Comparison of ENCODE assay signal across 15 cellular contexts in the genomic region with DNA sequence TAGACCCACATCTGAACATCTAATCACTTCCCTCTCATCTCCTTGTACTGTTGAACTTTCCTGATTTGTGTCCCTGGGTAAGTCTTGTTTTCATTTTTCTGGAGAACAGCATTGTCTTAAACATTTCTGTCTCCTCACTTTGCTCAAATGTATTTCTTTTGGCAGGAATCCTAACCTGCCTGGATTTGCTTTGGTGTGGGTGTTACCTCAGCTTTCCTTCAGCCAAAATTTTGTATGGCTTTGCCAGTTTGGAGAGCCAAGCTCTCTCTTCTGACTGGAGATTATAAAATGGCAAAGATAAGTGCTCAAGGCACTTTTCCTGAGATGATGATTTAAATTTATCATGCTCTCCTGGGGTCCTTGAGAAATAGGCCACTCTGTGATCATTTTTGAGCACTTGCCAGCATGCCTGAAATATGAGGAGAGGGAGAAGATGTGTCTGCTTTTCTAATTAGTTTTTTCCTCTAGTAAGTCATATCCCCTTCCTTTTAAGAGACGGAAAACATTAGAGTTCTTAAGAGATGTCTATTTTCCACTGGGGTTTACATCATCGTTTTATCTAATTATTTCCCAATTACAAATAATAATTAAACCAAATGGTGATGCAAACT.
A peak's percentile ranks its signal among the peaks of the same experiment; 100 is the strongest.
DNase-seq lines count a peak whose midpoint lies in the region; ATAC-seq, FAIRE-seq and TF ChIP-seq lines count a peak whose summit lies in the region.
"Had no signal": no experiment of that assay in that cellular context is flagged by ENCODE, and none has a peak within 500 bp of the region (broad histone marks: within the 10 kb centered on the region; RNA-seq: fewer than 3 reads in every experiment).

No MANE protein-coding gene starts in this region.

- DNase-seq in Right ventricle myocardium inferior (ENCODE audit: missing footprints) (no peak), right atrium auricular region (ENCODE audit: low spot score) (no peak), NCI-H1105 (lab: John Stamatoyannopoulos, UW) (peak; percentile 9), astrocyte (ENCODE audit: low read depth) (peak; percentile 32), vagina (ENCODE audit: extremely low spot score in 2 of 2) (no peak), A172 (ENCODE audit: low spot score) (no peak)
- DNase-seq in activated T-helper 2 cell treated with anti-CD3 and anti-CD28 coated beads, Interferon-gamma antibody, Interleukin-2, Interleukin-4, amounts not matched to agents 10 μg/mL and 5 μg/mL and 100 μg/mL, durations not matched to agents 14 hours and 24 hours and 36 hours (ENCODE audit: low spot score): no peak
- DNase-seq: CD4-positive, alpha-beta T cell; KBM-7; NCI-H146; NCI-H2081 treated with DMSO at 0.1 percent for 48 hours; SJCRH30 had no signal

- H3K4me3 Mint-ChIP-seq in astrocyte (ENCODE audit: unreplicated experiment): no peak overlapping the region
- H3K4me3 Mint-ChIP-seq in nephron: no peak overlapping the region
- no peak overlapping the region for H3K4me3 Mint-ChIP-seq in activated T-helper 2 cell treated with anti-CD3 and anti-CD28 coated beads, Interferon-gamma antibody, Interleukin-2, Interleukin-4, amounts not matched to agents 10 μg/mL and 5 μg/mL and 100 μg/mL, durations not matched to agents 14 hours and 24 hours and 36 hours (ENCODE audit: low read depth)
- H3K4me3 Mint-ChIP-seq: B cell; CD4-positive, alpha-beta T cell had no signal

- H3K4me1 ChIP-seq in right atrium auricular region: peaks cover 0 to 12% of the 10 kb centered on the region in 2 donors
- no peaks in the 10 kb centered on the region for H3K4me1 ChIP-seq in astrocyte (ENCODE audit: insufficient read depth, low read length)
- peaks cover 3% of the 10 kb centered on the region for H3K4me1 ChIP-seq in vagina
- H3K4me1 ChIP-seq: SJCRH30 had no signal

- H3K36me3 Mint-ChIP-seq in astrocyte (ENCODE audit: low read depth, unreplicated experiment): no peaks in the 10 kb centered on the region
- no peaks in the 10 kb centered on the region for H3K36me3 Mint-ChIP-seq in nephron (ENCODE audit: low read depth)
- H3K36me3 Mint-ChIP-seq in activated T-helper 2 cell treated with anti-CD3 and anti-CD28 coated beads, Interferon-gamma antibody, Interleukin-2, Interleukin-4, amounts not matched to agents 10 μg/mL and 5 μg/mL and 100 μg/mL, durations not matched to agents 14 hours and 24 hours and 36 hours (ENCODE audit: low read depth): no peaks in the 10 kb centered on the region

- peak; percentile 31 for ATAC-seq in Right ventricle myocardium inferior

- H3K27me3 ChIP-seq in right atrium auricular region: no peaks in the 10 kb centered on the region
- no peaks in the 10 kb centered on the region for H3K27me3 ChIP-seq in astrocyte (ENCODE audit: insufficient read depth, low read length)
- H3K27me3 ChIP-seq in vagina: no peaks in the 10 kb centered on the region
- H3K27me3 ChIP-seq: SJCRH30 had no signal

- intact Hi-C loops in Right ventricle myocardium inferior (cut with DNase I) (no loop called here), vagina (cut with DNase I) (no loop called here)
- intact Hi-C loops in activated T-helper 2 cell treated with anti-CD3 and anti-CD28 coated beads, Interferon-gamma antibody, Interleukin-2, Interleukin-4, amounts not matched to agents 10 μg/mL and 5 μg/mL and 100 μg/mL, durations not matched to agents 14 hours and 24 hours and 36 hours (cut with micrococcal nuclease): no loop called here

- no peak overlapping the region for H3K4me2 ChIP-seq in astrocyte (ENCODE audit: low read length)

- no peak overlapping the region for H2AFZ ChIP-seq in astrocyte (ENCODE audit: low read depth, low read length)

- H3K9me3 ChIP-seq in right atrium auricular region (no peaks in the 10 kb centered on the region), astrocyte (ENCODE audit: insufficient read depth, low read depth, low read length) (no peaks in the 10 kb centered on the region), vagina (no peaks in the 10 kb centered on the region)
- H3K9me3 ChIP-seq: SJCRH30 had no signal

- H3K4me1 Mint-ChIP-seq in astrocyte (ENCODE audit: low read depth, unreplicated experiment) (peaks cover 2% of the 10 kb centered on the region), nephron (peaks cover 36% of the 10 kb centered on the region)
- no peaks in the 10 kb centered on the region for H3K4me1 Mint-ChIP-seq in activated T-helper 2 cell treated with anti-CD3 and anti-CD28 coated beads, Interferon-gamma antibody, Interleukin-2, Interleukin-4, amounts not matched to agents 10 μg/mL and 5 μg/mL and 100 μg/mL, durations not matched to agents 14 hours and 24 hours and 36 hours (ENCODE audit: low read depth)
- H3K4me1 Mint-ChIP-seq: B cell had no signal

- no peak for TF ChIP-seq POLR2A in vagina (IDR thresholded peaks at IDR 0.05)

- TF ChIP-seq CTCF in right atrium auricular region (IDR thresholded peaks at IDR 0.05) (no peak), astrocyte (IDR thresholded peaks at IDR 0.05; ENCODE audit: insufficient read depth, low read depth, low read length) (no peak), nephron (IDR thresholded peaks at IDR 0.05; ENCODE audit: unreplicated experiment in 3 of 3) (no peak), vagina (IDR thresholded peaks at IDR 0.05) (no peak)

- no peaks in the 10 kb centered on the region for H3K27me3 Mint-ChIP-seq in astrocyte (ENCODE audit: low read depth, unreplicated experiment)
- no peaks in the 10 kb centered on the region for H3K27me3 Mint-ChIP-seq in nephron (ENCODE audit: low read depth)
- no peaks in the 10 kb centered on the region for H3K27me3 Mint-ChIP-seq in activated T-helper 2 cell treated with anti-CD3 and anti-CD28 coated beads, Interferon-gamma antibody, Interleukin-2, Interleukin-4, amounts not matched to agents 10 μg/mL and 5 μg/mL and 100 μg/mL, durations not matched to agents 14 hours and 24 hours and 36 hours (ENCODE audit: low read depth)
- H3K27me3 Mint-ChIP-seq: B cell; CD4-positive, alpha-beta T cell had no signal

- no peak overlapping the region for H3K27ac ChIP-seq in right atrium auricular region
- no peak overlapping the region for H3K27ac ChIP-seq in astrocyte (ENCODE audit: low read depth, low read length)
- H3K27ac ChIP-seq in vagina: no peak overlapping the region
- H3K27ac ChIP-seq: SJCRH30 had no signal

- no peak for FAIRE-seq in astrocyte (lab: Jason Lieb, UNC)
- FAIRE-seq: H1 had no signal

- no peaks in the 10 kb centered on the region for H4K20me1 ChIP-seq in astrocyte (ENCODE audit: insufficient read depth, low read length)

- no peak overlapping the region for H3K27ac Mint-ChIP-seq in astrocyte (ENCODE audit: unreplicated experiment)
- peak overlapping the region in 2 of 3 experiments; percentile 48 to 69 for H3K27ac Mint-ChIP-seq in nephron
- no peak overlapping the region for H3K27ac Mint-ChIP-seq in activated T-helper 2 cell treated with anti-CD3 and anti-CD28 coated beads, Interferon-gamma antibody, Interleukin-2, Interleukin-4, amounts not matched to agents 10 μg/mL and 5 μg/mL and 100 μg/mL, durations not matched to agents 14 hours and 24 hours and 36 hours
- H3K27ac Mint-ChIP-seq: B cell; CD4-positive, alpha-beta T cell had no signal

- no peaks in the 10 kb centered on the region for H3K79me2 ChIP-seq in astrocyte (ENCODE audit: insufficient read depth, low read length)

- no peak overlapping the region for H3K4me3 ChIP-seq in right atrium auricular region
- H3K4me3 ChIP-seq in astrocyte (ENCODE audit: insufficient read depth, low read depth, low read length): no peak overlapping the region
- H3K4me3 ChIP-seq in vagina: no peak overlapping the region
- H3K4me3 ChIP-seq: SJCRH30 had no signal

- H3K36me3 ChIP-seq in right atrium auricular region (no peaks in the 10 kb centered on the region), astrocyte (ENCODE audit: insufficient read depth, low read length) (no peaks in the 10 kb centered on the region), vagina (no peaks in the 10 kb centered on the region)
- H3K36me3 ChIP-seq: SJCRH30 had no signal

- H3K9ac ChIP-seq in astrocyte (ENCODE audit: low read length): no peak overlapping the region

- no peaks in the 10 kb centered on the region for H3K9me3 Mint-ChIP-seq in astrocyte (ENCODE audit: unreplicated experiment)
- H3K9me3 Mint-ChIP-seq in nephron: peaks cover 4% of the 10 kb centered on the region
- no peaks in the 10 kb centered on the region for H3K9me3 Mint-ChIP-seq in activated T-helper 2 cell treated with anti-CD3 and anti-CD28 coated beads, Interferon-gamma antibody, Interleukin-2, Interleukin-4, amounts not matched to agents 10 μg/mL and 5 μg/mL and 100 μg/mL, durations not matched to agents 14 hours and 24 hours and 36 hours

Comparison
In these comparisons a context has a peak if more than half of its experiments do, and no peak if none do; other contexts are left out.
1. DNase-seq: peak in NCI-H1105 (single experiment) and astrocyte (single experiment); none in Right ventricle myocardium inferior (single experiment), right atrium auricular region (single experiment), activated T-helper 2 cell treated with anti-CD3 and anti-CD28 coated beads, Interferon-gamma antibody, Interleukin-2, Interleukin-4, amounts not matched to agents 10 μg/mL and 5 μg/mL and 100 μg/mL, durations not matched to agents 14 hours and 24 hours and 36 hours (single experiment), vagina (0 of 2) and A172 (single experiment).
2. H3K27ac Mint-ChIP-seq: peak in nephron (2 of 3); none in astrocyte (single experiment) and activated T-helper 2 cell treated with anti-CD3 and anti-CD28 coated beads, Interferon-gamma antibody, Interleukin-2, Interleukin-4, amounts not matched to agents 10 μg/mL and 5 μg/mL and 100 μg/mL, durations not matched to agents 14 hours and 24 hours and 36 hours (single experiment).